Comparison of ENCODE assay signal across 16 cellular contexts in genomic region chr6:161033667-161034066, GRCh38. TPM values are rescaled to one million over a fixed set of nuclear protein-coding genes. Genes with fewer than 3 reads are reported as not detected.
DNase-seq lines count a peak whose midpoint lies in the region; ATAC-seq, FAIRE-seq and TF ChIP-seq lines count a peak whose summit lies in the region.
"Had no signal": no experiment of that assay in that cellular context is flagged by ENCODE, and none has a peak within 500 bp of the region (broad histone marks: within the 10 kb centered on the region; RNA-seq: fewer than 3 reads in every experiment).

No MANE protein-coding gene starts in this region.

- dilution Hi-C loops in keratinocyte (cut with MboI; ENCODE audit: extremely low pct_ligation_motif_present, low sequenced_read_pairs) = no loop called here

- H3K27me3 ChIP-seq in GM23338 (ENCODE audit: insufficient read depth) (no peaks in the 10 kb centered on the region), keratinocyte (ENCODE audit: control insufficient read depth, extremely low read depth, insufficient read depth, low read length) (no peaks in the 10 kb centered on the region)

- H3K9ac ChIP-seq in keratinocyte (ENCODE audit: control insufficient read depth, extremely low read depth, insufficient read depth, low read length) = peak overlapping the region; percentile 60

- H3K9me2 ChIP-seq in GM23338 (ENCODE audit: insufficient read depth) = no peaks in the 10 kb centered on the region

- peak overlapping the region; percentile 45; the same call in 1 of the 2 replicates for H3K27ac Mint-ChIP-seq in GM23338
- H3K27ac Mint-ChIP-seq: activated naive CD4-positive, alpha-beta T cell treated with anti-CD3 and anti-CD28 coated beads, Interleukin-2, amount 50 U/mL, for 24 hours; B cell had no signal

- H2AFZ ChIP-seq in GM23338 (no peak overlapping the region), keratinocyte (ENCODE audit: control insufficient read depth, low read length) (peak overlapping the region; percentile 55)

- H3K4me3 ChIP-seq in GM23338 (no peak overlapping the region), keratinocyte (ENCODE audit: control insufficient read depth in 2 of 3, extremely low read depth in 1 of 3, insufficient read depth in 2 of 3, low read depth in 1 of 3, low read length in 3 of 3) (peak overlapping the region in 2 of 3 experiments; percentile 12 to 63)
- H3K4me3 ChIP-seq: mucosa of descending colon had no signal

- no peaks in the 10 kb centered on the region for H3K9me3 ChIP-seq in keratinocyte (ENCODE audit: control insufficient read depth, low read depth, low read length)
- H3K9me3 ChIP-seq: mucosa of descending colon had no signal

- no peak overlapping the region for H3K4me3 Mint-ChIP-seq in GM23338
- H3K4me3 Mint-ChIP-seq: activated naive CD4-positive, alpha-beta T cell treated with anti-CD3 and anti-CD28 coated beads, Interleukin-2, amount 50 U/mL, for 24 hours; B cell had no signal

- 0 out of 2 replicates have a peak overlapping the region, but pooled peaks have one; percentile 69 for H3K27ac ChIP-seq in GM23338 (ENCODE audit: low read depth)
- peak overlapping the region; percentile 76 for H3K27ac ChIP-seq in keratinocyte (ENCODE audit: control insufficient read depth, insufficient read depth, low read length)

- H3F3A ChIP-seq in GM23338 (replicated peaks; ENCODE audit: low read depth) = no peaks in the 10 kb centered on the region

- no peaks in the 10 kb centered on the region for H3K9me1 ChIP-seq in keratinocyte (ENCODE audit: control insufficient read depth, extremely low read depth, insufficient read depth, low read length)

- H3K4me2 ChIP-seq in GM23338 = no peak overlapping the region
- H3K4me2 ChIP-seq in keratinocyte (ENCODE audit: control insufficient read depth, extremely low read depth, insufficient read depth, low read depth, low read length) = peak overlapping the region; percentile 85

- H3K27me3 Mint-ChIP-seq in GM23338 (ENCODE audit: insufficient read depth, low read depth, poor library complexity) = peaks cover 1% of the 10 kb centered on the region
- H3K27me3 Mint-ChIP-seq: activated naive CD4-positive, alpha-beta T cell treated with anti-CD3 and anti-CD28 coated beads, Interleukin-2, amount 50 U/mL, for 24 hours; B cell had no signal

- FAIRE-seq in keratinocyte (lab: Jason Lieb, UNC) = peak; percentile 93

- no peak for TF ChIP-seq CTCF in GM23338 (conservative IDR thresholded peaks at IDR 0.05; ENCODE audit: low read depth in 2 of 2)
- TF ChIP-seq CTCF in keratinocyte (optimal IDR thresholded peaks at IDR 0.05 in 1 of 3, IDR thresholded peaks at IDR 0.05 in 1 of 3, conservative IDR thresholded peaks at IDR 0.05 in 1 of 3; ENCODE audit: extremely low read depth in 1 of 3, insufficient read depth in 2 of 3, low read length in 3 of 3) = no peak

- H3K9me3 Mint-ChIP-seq in GM23338 = no peaks in the 10 kb centered on the region
- H3K9me3 Mint-ChIP-seq: activated naive CD4-positive, alpha-beta T cell treated with anti-CD3 and anti-CD28 coated beads, Interleukin-2, amount 50 U/mL, for 24 hours had no signal

- peaks cover 53% of the 10 kb centered on the region for H3K4me1 Mint-ChIP-seq in GM23338

- H3K36me3 ChIP-seq in GM23338 (ENCODE audit: insufficient read depth) = no peaks in the 10 kb centered on the region
- no peaks in the 10 kb centered on the region for H3K36me3 ChIP-seq in keratinocyte (ENCODE audit: control insufficient read depth in 2 of 2, extremely low read depth in 1 of 2, insufficient read depth in 2 of 2, low read length in 2 of 2)

- ATAC-seq in GM23338 (no peak), HG03439 (IDR thresholded peaks at IDR 0.05; ENCODE audit: unreplicated experiment) (no peak), GM18907 (IDR thresholded peaks at IDR 0.05; ENCODE audit: unreplicated experiment) (no peak)
- ATAC-seq: left cardiac atrium, mucosa of descending colon had no signal

- peaks cover 61% of the 10 kb centered on the region for H3K79me2 ChIP-seq in GM23338 (replicated peaks; ENCODE audit: insufficient read depth)
- peaks cover 31% of the 10 kb centered on the region for H3K79me2 ChIP-seq in keratinocyte (ENCODE audit: control insufficient read depth, insufficient read depth, low read length)

- no peaks in the 10 kb centered on the region for H4K20me1 ChIP-seq in GM23338 (replicated peaks; ENCODE audit: insufficient read depth)
- H4K20me1 ChIP-seq in keratinocyte (ENCODE audit: control insufficient read depth, extremely low read depth, insufficient read depth, low read length) = no peaks in the 10 kb centered on the region

- peaks cover 7% of the 10 kb centered on the region; the same call in 1 of the 3 replicates for H3K36me3 Mint-ChIP-seq in GM23338 (ENCODE audit: low read depth)

- H3K4me1 ChIP-seq in GM23338 (ENCODE audit: insufficient read depth) = peaks cover 38% of the 10 kb centered on the region
- H3K4me1 ChIP-seq in keratinocyte (ENCODE audit: control insufficient read depth, extremely low read depth, insufficient read depth, low read length) = peaks cover 48% of the 10 kb centered on the region

- DNase-seq in DMS 273 treated with DMSO at 0.1 percent for 48 hours (lab: John Stamatoyannopoulos, UW) (peak; percentile 11), GM23338 (ENCODE audit: low spot score) (no peak), amniotic epithelial cell (ENCODE audit: low read depth) (peak; percentile 67), keratinocyte (ENCODE audit: low read depth, low spot score) (no peak), NCI-H446 (lab: John Stamatoyannopoulos, UW) (no peak)
- DNase-seq: activated T-cell treated with anti-CD3 and anti-CD28 coated beads for 4 hours; left cardiac atrium; mucosa of descending colon; NCI-H1092; NCI-H226; stimulated activated CD4-positive, alpha-beta T cell treated with anti-CD3 and anti-CD28 coated beads, Interleukin-4, amount 100 ng/mL, for 1 hour; stimulated activated CD8-positive, alpha-beta memory T cell treated with anti-CD3 and anti-CD28 coated beads, Interleukin-4, amount 100 ng/mL, for 48 hours had no signal

TF ChIP-seq in GM23338, 12 proteins besides CTCF, POLR2A, EP300 and RAD21 (continues in another document):
- TF ChIP-seq, protein P1, sequence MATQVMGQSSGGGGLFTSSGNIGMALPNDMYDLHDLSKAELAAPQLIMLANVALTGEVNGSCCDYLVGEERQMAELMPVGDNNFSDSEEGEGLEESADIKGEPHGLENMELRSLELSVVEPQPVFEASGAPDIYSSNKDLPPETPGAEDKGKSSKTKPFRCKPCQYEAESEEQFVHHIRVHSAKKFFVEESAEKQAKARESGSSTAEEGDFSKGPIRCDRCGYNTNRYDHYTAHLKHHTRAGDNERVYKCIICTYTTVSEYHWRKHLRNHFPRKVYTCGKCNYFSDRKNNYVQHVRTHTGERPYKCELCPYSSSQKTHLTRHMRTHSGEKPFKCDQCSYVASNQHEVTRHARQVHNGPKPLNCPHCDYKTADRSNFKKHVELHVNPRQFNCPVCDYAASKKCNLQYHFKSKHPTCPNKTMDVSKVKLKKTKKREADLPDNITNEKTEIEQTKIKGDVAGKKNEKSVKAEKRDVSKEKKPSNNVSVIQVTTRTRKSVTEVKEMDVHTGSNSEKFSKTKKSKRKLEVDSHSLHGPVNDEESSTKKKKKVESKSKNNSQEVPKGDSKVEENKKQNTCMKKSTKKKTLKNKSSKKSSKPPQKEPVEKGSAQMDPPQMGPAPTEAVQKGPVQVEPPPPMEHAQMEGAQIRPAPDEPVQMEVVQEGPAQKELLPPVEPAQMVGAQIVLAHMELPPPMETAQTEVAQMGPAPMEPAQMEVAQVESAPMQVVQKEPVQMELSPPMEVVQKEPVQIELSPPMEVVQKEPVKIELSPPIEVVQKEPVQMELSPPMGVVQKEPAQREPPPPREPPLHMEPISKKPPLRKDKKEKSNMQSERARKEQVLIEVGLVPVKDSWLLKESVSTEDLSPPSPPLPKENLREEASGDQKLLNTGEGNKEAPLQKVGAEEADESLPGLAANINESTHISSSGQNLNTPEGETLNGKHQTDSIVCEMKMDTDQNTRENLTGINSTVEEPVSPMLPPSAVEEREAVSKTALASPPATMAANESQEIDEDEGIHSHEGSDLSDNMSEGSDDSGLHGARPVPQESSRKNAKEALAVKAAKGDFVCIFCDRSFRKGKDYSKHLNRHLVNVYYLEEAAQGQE (IDR thresholded peaks at IDR 0.05; ENCODE audit: unreplicated experiment) = no peak
- no peak for TF ChIP-seq ZNF114 (CRISPR knock-in tag; IDR thresholded peaks at IDR 0.05)
- no peak for TF ChIP-seq ZNF331 (CRISPR knock-in tag; IDR thresholded peaks at IDR 0.05; ENCODE audit: low read depth)
- no peak for TF ChIP-seq NANOG (IDR thresholded peaks at IDR 0.05; ENCODE audit: borderline replicate concordance)

RNA-seq across cellular contexts. Expression of gene MAP3K4, which starts 42.1 kb away (rescaled TPM):
- 31.8 and 44.4 TPM in 2 replicates for total RNA-seq in GM23338 (2014; rRNA removed; shearing (Covaris generic))
- 48.8 and 56.6 TPM in 2 replicates for polyA plus RNA-seq in GM23338 (2016; fragmentation: Nextera tagmentation; extraction: Ambion mirVana)
- 9.0 to 12.8 TPM (median 11.8 TPM) in 3 replicates for polyA plus RNA-seq in keratinocyte
- polyA plus RNA-seq in keratinocyte (2011; ENCODE audit: low read depth) = 16.1 TPM
- 6.2 and 8.5 TPM in 2 replicates for polyA plus RNA-seq in keratinocyte (2011; cell fraction: cytosol; rRNA removed)
- 22.1 and 25.2 TPM in 2 replicates for polyA plus RNA-seq in keratinocyte (2011; cell fraction: nucleus; rRNA removed)
- polyA plus RNA-seq in keratinocyte (2012; ENCODE audit: low replicate concordance) = 12.7 and 14.7 TPM in 2 replicates
- 8.5 to 23.7 TPM (median 14.8 TPM) in 3 replicates for polyA minus RNA-seq in keratinocyte
- 13.8 TPM for polyA minus RNA-seq in keratinocyte (2011; cell fraction: cytosol; rRNA and poly(A)+ RNA removed)
- 18.1 and 35.6 TPM in 2 replicates for polyA minus RNA-seq in keratinocyte (2011; cell fraction: nucleus; rRNA and poly(A)+ RNA removed)

Comparison
In these comparisons a context has a peak if more than half of its experiments do, and no peak if none do; other contexts are left out.
1. DNase-seq: peak in DMS 273 treated with DMSO at 0.1 percent for 48 hours (single experiment) and amniotic epithelial cell (single experiment); none in GM23338 (single experiment), keratinocyte (single experiment) and NCI-H446 (0 of 2).